In the genomic region with DNA sequence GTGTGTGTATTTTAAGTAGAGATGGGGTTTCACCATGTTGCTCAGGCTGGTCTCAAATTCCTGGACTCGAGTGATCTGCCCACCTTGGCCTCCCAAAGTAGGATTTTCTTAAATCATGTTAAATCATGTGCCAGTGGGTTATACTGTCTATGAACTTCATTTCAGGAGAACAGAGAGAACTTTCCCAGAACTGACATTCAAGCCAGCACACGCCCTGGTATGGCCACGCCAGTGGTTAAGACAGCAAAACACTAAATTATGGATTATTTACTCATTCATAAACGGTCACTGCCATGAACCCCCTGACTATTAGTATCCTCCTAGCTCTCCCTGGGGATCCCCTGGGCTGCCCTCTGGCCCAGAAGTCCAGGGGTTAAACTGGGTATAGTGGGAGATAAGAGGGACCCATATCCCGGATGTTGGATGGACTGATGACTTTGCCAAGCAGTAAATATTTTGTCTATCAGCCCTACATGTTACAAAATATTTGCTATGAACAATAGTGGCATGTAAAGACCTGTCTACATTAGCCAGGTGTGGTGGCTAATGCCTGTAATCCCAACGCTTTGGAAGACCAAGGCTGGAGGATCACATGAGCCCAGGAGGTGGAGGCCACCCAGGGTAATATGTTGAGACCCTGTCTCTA, we compare ENCODE assay signal across 16 cellular contexts.
"Had no signal": no experiment of that assay in that cellular context is flagged by ENCODE, and none has a peak within 500 bp of the region (broad histone marks: within the 10 kb centered on the region; RNA-seq: fewer than 3 reads in every experiment).

No MANE protein-coding gene starts in this region.

- H3K4me1 ChIP-seq: adrenal gland, colonic mucosa had no signal

- H3K27me3 ChIP-seq: adrenal gland, colonic mucosa, gastrocnemius medialis, right atrium auricular region, tibial artery had no signal

- ATAC-seq: activated naive CD4-positive, alpha-beta T cell treated with anti-CD3 and anti-CD28 coated beads, Interleukin-2, amount 50 U/mL, for 72 hours; activated T-helper 17 cell treated with anti-CD3 and anti-CD28 coated beads, Interleukin-2, amount 50 U/mL, for 72 hours; gastrocnemius medialis; left ventricle myocardium superior; natural killer cell treated with Interleukin-12 subunit alpha and Interleukin-12 subunit beta and Interleukin-15 and Interleukin-18, amount 100 ng/mL, for 72 hours; psoas muscle had no signal

- H3K4me3 ChIP-seq: adrenal gland, colonic mucosa, gastrocnemius medialis, psoas muscle, right atrium auricular region, tibial artery had no signal

- H3K9me3 ChIP-seq: adrenal gland, colonic mucosa, gastrocnemius medialis, psoas muscle, right atrium auricular region, tibial artery had no signal

- DNase-seq: activated T-cell treated with anti-CD3 and anti-CD28 coated beads, Interleukin-2, amount 50 U/mL, for 24 hours; adrenal gland; colonic mucosa; endodermal cell; gastrocnemius medialis; hypothalamus; left ventricle myocardium superior; psoas muscle; stimulated activated CD4-positive, alpha-beta T cell treated with anti-CD3 and anti-CD28 coated beads, Interleukin-1b, Interleukin-23, amount 100 ng/mL, for 48 hours; substantia nigra; T-helper 1 cell; tibial artery had no signal

- H3K27ac ChIP-seq: colonic mucosa, gastrocnemius medialis, psoas muscle, right atrium auricular region had no signal

- H3K36me3 ChIP-seq: adrenal gland, colonic mucosa, right atrium auricular region, tibial artery had no signal
